In genomic region chr5:107539726-107540330, GRCh38 we compare ENCODE assay signal across 22 cellular contexts.
DNase-seq lines count a peak whose midpoint lies in the region; ATAC-seq and TF ChIP-seq lines count a peak whose summit lies in the region.
"Had no signal": no experiment of that assay in that cellular context is flagged by ENCODE, and none has a peak within 500 bp of the region (broad histone marks: within the 10 kb centered on the region; RNA-seq: fewer than 3 reads in every experiment).

No MANE protein-coding gene starts in this region.

- no peak overlapping the region for H3K9ac ChIP-seq in mammary epithelial cell (ENCODE audit: insufficient read depth, low read length)
- H3K9ac ChIP-seq in endodermal cell (ENCODE audit: extremely low read depth, low read length, poor library complexity, severe bottlenecking) = no peak overlapping the region
- H3K9ac ChIP-seq: KMS-11 had no signal

- dilution Hi-C loops in mammary epithelial cell (cut with HindIII; ENCODE audit: low sequenced_read_pairs) = no loop called here

- H3K4me1 ChIP-seq in mammary epithelial cell (ENCODE audit: insufficient read depth, low read length) = peaks cover 32% of the 10 kb centered on the region
- peaks cover 15% of the 10 kb centered on the region for H3K4me1 ChIP-seq in endodermal cell (ENCODE audit: control insufficient read depth, insufficient read depth, low read length)
- peaks cover 0 to 34% (median 28%) of the 10 kb centered on the region in 4 donors for H3K4me1 ChIP-seq in sigmoid colon

- H2AFZ ChIP-seq in mammary epithelial cell (ENCODE audit: low read depth, low read length) = no peak overlapping the region

- H3K4me3 Mint-ChIP-seq in MCF 10A (ENCODE audit: unreplicated experiment) (no peak overlapping the region), endodermal cell (no peak overlapping the region)
- H3K4me3 Mint-ChIP-seq: activated CD4-positive, alpha-beta T cell treated with anti-CD3 and anti-CD28 coated beads, Interleukin-2, amount 10 ng/mL, durations not matched to agents 24 days and 14 days; activated CD8-positive, alpha-beta memory T cell treated with anti-CD3 and anti-CD28 coated beads, Interleukin-2, amount 10 ng/mL, durations not matched to agents 7 days and 5 days; B cell had no signal

- WGBS in mammary epithelial cell (ENCODE audit: low coverage, missing lambda C conversion rate) = 100% methylated on average over 4 of the region's 4 CpGs
- WGBS in endodermal cell (ENCODE audit: insufficient coverage in 1 of 2, insufficient read length in 1 of 2), 2 experiments = 90 to 94% methylated on average over 4 of the region's 4 CpGs
- 91 to 93% methylated on average over 4 of the region's 4 CpGs for WGBS in sigmoid colon, 2 donors

- no peak overlapping the region for H3K4me2 ChIP-seq in mammary epithelial cell (ENCODE audit: insufficient read depth, low read depth, low read length)
- H3K4me2 ChIP-seq: KMS-11 had no signal

- H3K27ac Mint-ChIP-seq in MCF 10A (ENCODE audit: low read depth, unreplicated experiment) (peak overlapping the region; percentile 60), endodermal cell (no peak overlapping the region)
- H3K27ac Mint-ChIP-seq: activated CD4-positive, alpha-beta T cell treated with anti-CD3 and anti-CD28 coated beads, Interleukin-2, amount 10 ng/mL, durations not matched to agents 24 days and 14 days; activated CD8-positive, alpha-beta memory T cell treated with anti-CD3 and anti-CD28 coated beads, Interleukin-2, amount 10 ng/mL, durations not matched to agents 7 days and 5 days; B cell had no signal

- no peak overlapping the region for H3K4me3 ChIP-seq in mammary epithelial cell (replicated peaks in 1 of 3; ENCODE audit: insufficient read depth in 1 of 3, low read depth in 2 of 3, low read length in 3 of 3)
- no peak overlapping the region for H3K4me3 ChIP-seq in endodermal cell (ENCODE audit: low read length)
- no peak overlapping the region for H3K4me3 ChIP-seq in sigmoid colon
- H3K4me3 ChIP-seq: right lobe of liver, upper lobe of left lung had no signal

- CTCF ChIA-PET in MCF 10A (lab: Yijun Ruan, JAX) = interaction anchor here (0.6 to 2.3 kb wide), 7 partner anchors 11 to 135 kb away, joined by 3 to 13 read pairs (median 4); partner anchors contain the start of gene EFNA5
- CTCF ChIA-PET in mammary epithelial cell (lab: Charles Lee; ENCODE audit: low non-redundant PET) = no interaction called here

- no peak for ATAC-seq in HG03432 (IDR thresholded peaks at IDR 0.05; ENCODE audit: unreplicated experiment)
- ATAC-seq: activated CD8-positive, alpha-beta memory T cell treated with anti-CD3 and anti-CD28 coated beads, Interleukin-2, amount 10 ng/mL, durations not matched to agents 7 days and 5 days; right lobe of liver had no signal

- no peaks in the 10 kb centered on the region for H3K27me3 Mint-ChIP-seq in MCF 10A (ENCODE audit: insufficient read depth, unreplicated experiment)
- no peaks in the 10 kb centered on the region for H3K27me3 Mint-ChIP-seq in endodermal cell (ENCODE audit: insufficient read depth)

- no peaks in the 10 kb centered on the region for H4K20me1 ChIP-seq in mammary epithelial cell (ENCODE audit: insufficient read depth, low read length)

- no peak for DNase-seq in MCF 10A (ENCODE audit: unreplicated experiment)
- DNase-seq in mammary epithelial cell = no peak
- peak; percentile 66 for DNase-seq in NCI-H69 (lab: John Stamatoyannopoulos, UW)
- no peak for DNase-seq in endodermal cell
- no peak for DNase-seq in sigmoid colon
- DNase-seq in KG1 (lab: John Stamatoyannopoulos, UW) = no peak
- no peak for DNase-seq in amniotic stem cell (lab: John Stamatoyannopoulos, UW)
- DNase-seq: activated CD4-positive, alpha-beta T cell treated with anti-CD3 and anti-CD28 coated beads, Interleukin-2, amount 10 ng/mL, durations not matched to agents 24 days and 14 days; activated CD8-positive, alpha-beta memory T cell treated with anti-CD3 and anti-CD28 coated beads, Interleukin-2, amount 10 ng/mL, durations not matched to agents 7 days and 5 days; activated naive CD4-positive, alpha-beta T cell treated with anti-CD3 and anti-CD28 coated beads, Interleukin-2, amount 50 U/mL, for 16 hours; aorta; central memory CD4-positive, alpha-beta T cell; NCI-H1694; NCI-H774; OCI-M1; right lobe of liver; SHP77 treated with DMSO at 0.1 percent for 48 hours; stimulated activated CD4-positive, alpha-beta T cell treated with anti-CD3 and anti-CD28 coated beads, Interleukin-15, amount 100 ng/mL, for 24 hours; upper lobe of left lung had no signal

- H3K4me1 Mint-ChIP-seq in MCF 10A (ENCODE audit: insufficient read depth, unreplicated experiment) = peaks cover 51% of the 10 kb centered on the region
- peaks cover 36% of the 10 kb centered on the region for H3K4me1 Mint-ChIP-seq in endodermal cell
- H3K4me1 Mint-ChIP-seq: B cell had no signal

- TF ChIP-seq POLR2A in sigmoid colon (IDR thresholded peaks at IDR 0.05) = no peak

- POLR2A ChIA-PET in MCF 10A (lab: Yijun Ruan, JAX) = interaction anchor here (0.6 to 3.8 kb wide), 12 partner anchors 11 to 786 kb away, joined by 3 to 20 read pairs (median 6); no protein-coding TSS in a partner anchor

- H3K9me3 ChIP-seq in mammary epithelial cell (replicated peaks; ENCODE audit: insufficient read depth, low read length) = no peaks in the 10 kb centered on the region
- H3K9me3 ChIP-seq in endodermal cell (ENCODE audit: control insufficient read depth, low read length) = no peaks in the 10 kb centered on the region
- H3K9me3 ChIP-seq in sigmoid colon = no peaks in the 10 kb centered on the region
- H3K9me3 ChIP-seq: right lobe of liver, upper lobe of left lung had no signal

- H3K27ac ChIP-seq in mammary epithelial cell (ENCODE audit: insufficient read depth, low read depth, low read length) = no peak overlapping the region
- no peak overlapping the region for H3K27ac ChIP-seq in endodermal cell (ENCODE audit: low read depth, low read length)
- peak overlapping the region in 3 of 4 donors; percentile 10 to 50 (median 43) for H3K27ac ChIP-seq in sigmoid colon
- H3K27ac ChIP-seq: KMS-11, right lobe of liver, upper lobe of left lung had no signal

- in situ Hi-C loops in mammary epithelial cell (cut with MboI; ENCODE audit: low sequenced_read_pairs in 2 of 2) = no loop called here

- intact Hi-C loops in MCF 10A (cut with micrococcal nuclease) = loop anchor here (5.0 kb wide), 2 partner anchors 73 to 113 kb away; no protein-coding TSS in a partner anchor
- intact Hi-C loops in mammary epithelial cell (cut with micrococcal nuclease) = no loop called here
- intact Hi-C loops in sigmoid colon (cut with DNase I) = no loop called here

- H3K36me3 ChIP-seq in mammary epithelial cell (ENCODE audit: insufficient read depth, low read length) (no peaks in the 10 kb centered on the region), endodermal cell (ENCODE audit: control insufficient read depth, insufficient read depth, low read length) (peaks cover 11% of the 10 kb centered on the region), sigmoid colon (no peaks in the 10 kb centered on the region)
- H3K36me3 ChIP-seq: right lobe of liver, upper lobe of left lung had no signal

- BruUV-seq in MCF 10A (replicated peaks; lab: Mats Ljungman, UMichigan) (no TSS peak), mammary epithelial cell (replicated peaks; lab: Mats Ljungman, UMichigan) (no TSS peak)

- H3K9me3 Mint-ChIP-seq in MCF 10A (ENCODE audit: unreplicated experiment) (no peaks in the 10 kb centered on the region), endodermal cell (no peaks in the 10 kb centered on the region)
- H3K9me3 Mint-ChIP-seq: activated CD4-positive, alpha-beta T cell treated with anti-CD3 and anti-CD28 coated beads, Interleukin-2, amount 10 ng/mL, durations not matched to agents 24 days and 14 days had no signal

- TF ChIP-seq CTCF in MCF 10A (IDR thresholded peaks at IDR 0.05; ENCODE audit: unreplicated experiment) (no peak), mammary epithelial cell (conservative IDR thresholded peaks at IDR 0.05 in 1 of 2, IDR thresholded peaks at IDR 0.05 in 1 of 2; ENCODE audit: extremely low read depth in 1 of 2, insufficient read depth in 1 of 2, low read depth in 1 of 2, low read length in 2 of 2) (no peak), endodermal cell (conservative IDR thresholded peaks at IDR 0.05) (peak; percentile 25), sigmoid colon (IDR thresholded peaks at IDR 0.05) (no peak)

- H3K36me3 Mint-ChIP-seq in MCF 10A (ENCODE audit: insufficient read depth, unreplicated experiment) (peaks cover 10% of the 10 kb centered on the region), endodermal cell (ENCODE audit: low read depth) (no peaks in the 10 kb centered on the region)
- H3K36me3 Mint-ChIP-seq: activated CD8-positive, alpha-beta memory T cell treated with anti-CD3 and anti-CD28 coated beads, Interleukin-2, amount 10 ng/mL, durations not matched to agents 7 days and 5 days had no signal

- no peak for TF ChIP-seq EP300 in sigmoid colon (IDR thresholded peaks at IDR 0.05)

- H3K79me2 ChIP-seq in mammary epithelial cell (ENCODE audit: insufficient read depth, low read length) = peaks cover 52% of the 10 kb centered on the region

- H3K27me3 ChIP-seq in mammary epithelial cell (ENCODE audit: insufficient read depth, low read length) (no peaks in the 10 kb centered on the region), endodermal cell (ENCODE audit: control insufficient read depth, insufficient read depth, low read length, poor library complexity, severe bottlenecking) (no peaks in the 10 kb centered on the region), sigmoid colon (no peaks in the 10 kb centered on the region)
- H3K27me3 ChIP-seq: right lobe of liver, upper lobe of left lung had no signal

Comparison
In these comparisons a context has a peak if more than half of its experiments do, and no peak if none do; other contexts are left out.
1. H3K27ac ChIP-seq: peak in sigmoid colon (3 of 4); none in mammary epithelial cell (single experiment) and endodermal cell (single experiment).